8 cellular contexts compared by ENCODE assay signal in the genomic region with DNA sequence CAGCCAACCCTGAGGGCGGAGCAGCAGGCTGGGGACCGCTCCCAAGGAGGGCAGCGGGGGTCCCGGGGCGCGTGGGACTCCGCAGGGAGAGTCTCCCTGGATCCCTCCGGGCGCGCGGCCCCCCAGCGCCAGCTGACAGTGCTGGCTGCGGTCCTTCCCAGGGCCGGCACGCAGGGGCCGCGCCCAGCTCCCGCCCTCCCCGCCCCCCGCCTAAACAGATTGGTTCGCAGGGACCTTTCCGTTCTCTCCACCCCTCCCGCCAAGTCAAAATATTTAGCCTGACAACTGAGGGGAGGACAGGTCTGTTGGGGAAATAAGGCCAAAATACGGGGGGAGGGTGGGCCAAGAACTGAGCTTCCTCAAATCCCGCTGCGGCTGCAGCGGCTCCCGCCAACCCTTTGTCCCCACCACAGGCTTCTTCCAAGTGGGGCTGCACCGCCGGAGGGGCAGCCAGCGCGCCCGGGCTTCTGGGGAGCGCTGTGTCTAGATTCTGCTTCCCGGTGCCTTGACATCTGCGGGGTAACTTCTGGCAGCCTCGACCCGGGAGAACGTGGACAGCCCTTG. TPM values are rescaled to one million over a fixed set of nuclear protein-coding genes. Genes with fewer than 3 reads are reported as not detected.
A peak's percentile ranks its signal among the peaks of the same experiment; 100 is the strongest.
DNase-seq lines count a peak whose midpoint lies in the region; TF ChIP-seq lines count a peak whose summit lies in the region.

INSRR (minus strand) TSS at position 159 of the 564 bp plus-strand sequence. CDS start 496 bp downstream, outside the sequence.

- H3K4me1 Mint-ChIP-seq in Caco-2 (ENCODE audit: low read depth, unreplicated experiment) (peaks cover 25% of the 10 kb centered on the region), endodermal cell (peaks cover 31% of the 10 kb centered on the region)

- BruUV-seq in Caco-2 (replicated peaks; lab: Mats Ljungman, UMichigan) (no TSS peak), OCI-LY7 (replicated peaks; lab: Mats Ljungman, UMichigan) (no TSS peak)

- H4K20me1 ChIP-seq in OCI-LY7 (ENCODE audit: insufficient read depth, low read length) (no peaks in the 10 kb centered on the region), neural cell (ENCODE audit: insufficient read depth) (no peaks in the 10 kb centered on the region)

- no peak for TF ChIP-seq RAD21 in neural cell (conservative IDR thresholded peaks at IDR 0.05)

- H3K36me3 Mint-ChIP-seq in Caco-2 (ENCODE audit: insufficient read depth, unreplicated experiment) = no peaks in the 10 kb centered on the region
- no peaks in the 10 kb centered on the region for H3K36me3 Mint-ChIP-seq in endodermal cell (ENCODE audit: low read depth)

- 2% methylated on average over 23 to 39 of the region's 39 CpGs for WGBS in endodermal cell (ENCODE audit: insufficient coverage in 1 of 2, insufficient read length in 1 of 2), 2 experiments

- no peak within 1 kb of the TSS for H2AFZ ChIP-seq in OCI-LY7 (ENCODE audit: low read length)
- no peak within 1 kb of the TSS for H2AFZ ChIP-seq in neural cell (ENCODE audit: low read depth, low read length)

- H3K4me1 ChIP-seq in Caco-2 (peaks cover 33% of the 10 kb centered on the region), OCI-LY7 (ENCODE audit: insufficient read depth, low read length, poor library complexity, severe bottlenecking) (peaks cover 4% of the 10 kb centered on the region), endodermal cell (ENCODE audit: control insufficient read depth, insufficient read depth, low read length) (peaks cover 19% of the 10 kb centered on the region)

- H3K9me3 Mint-ChIP-seq in Caco-2 (ENCODE audit: unreplicated experiment) (no peaks in the 10 kb centered on the region), endodermal cell (no peaks in the 10 kb centered on the region)

- CTCF ChIA-PET in Caco-2 (lab: Charles Lee) = interaction anchor here (0.6 to 3.9 kb wide), 20 partner anchors 10 to 1860 kb away, joined by 3 to 40 read pairs (median 4); partner anchors contain the start of genes ISG20L2 and METTL25B
- CTCF ChIA-PET in OCI-LY7 (lab: Charles Lee; ENCODE audit: unreplicated experiment) = no interaction called here

- peaks cover 7% of the 10 kb centered on the region for H3K27me3 ChIP-seq in Caco-2 (replicated peaks; ENCODE audit: control insufficient read depth, insufficient read depth, low read length)
- peaks cover 82% of the 10 kb centered on the region for H3K27me3 ChIP-seq in endodermal cell (ENCODE audit: control insufficient read depth, insufficient read depth, low read length, poor library complexity, severe bottlenecking)
- H3K27me3 ChIP-seq in neural cell (ENCODE audit: insufficient read depth, low read depth, low read length) = peaks cover 56% of the 10 kb centered on the region

- no peaks in the 10 kb centered on the region for H3K79me2 ChIP-seq in OCI-LY7 (ENCODE audit: insufficient read depth, low read depth, low read length)
- no peaks in the 10 kb centered on the region for H3K79me2 ChIP-seq in neural cell (replicated peaks; ENCODE audit: insufficient read depth, low read length)

- H3K9ac ChIP-seq in endodermal cell (ENCODE audit: extremely low read depth, low read length, poor library complexity, severe bottlenecking) = no peak within 1 kb of the TSS
- H3K9ac ChIP-seq in neural cell (ENCODE audit: low read length) = peak within 1 kb of the TSS; percentile 45

- intact Hi-C loops in Caco-2 (cut with micrococcal nuclease; ENCODE audit: unreplicated experiment) = loop anchor here (2.0 kb wide), 1 partner anchor 44 kb away; no protein-coding TSS in a partner anchor
- intact Hi-C loops in OCI-LY7 (cut with micrococcal nuclease; ENCODE audit: unreplicated experiment) = no loop called here

- H3K27ac ChIP-seq in OCI-LY7 (ENCODE audit: low read depth, low read length, poor library complexity, severe bottlenecking) = no peak within 1 kb of the TSS
- H3K27ac ChIP-seq in endodermal cell (ENCODE audit: low read depth, low read length) = no peak within 1 kb of the TSS
- H3K27ac ChIP-seq in neural cell (ENCODE audit: low read length) = no peak within 1 kb of the TSS

- TF ChIP-seq EP300 in neural cell (conservative IDR thresholded peaks at IDR 0.05; ENCODE audit: poor library complexity, severe bottlenecking) = no peak

- H3K4me2 ChIP-seq in OCI-LY7 (ENCODE audit: low read length) (peak within 1 kb of the TSS; percentile 65), neural cell (ENCODE audit: low read length) (peak within 1 kb of the TSS; percentile 84)

- H3K4me3 ChIP-seq in Caco-2 (ENCODE audit: low read depth, low read length) (peak within 1 kb of the TSS; percentile 25), OCI-LY7 (ENCODE audit: low read depth, low read length, poor library complexity, severe bottlenecking) (peak within 1 kb of the TSS; percentile 11), endodermal cell (ENCODE audit: low read length) (peak within 1 kb of the TSS; percentile 77), neural cell (ENCODE audit: low read length) (peak within 1 kb of the TSS; percentile 64)

- POLR2A ChIA-PET in Caco-2 (lab: Charles Lee) (interaction anchor here (0.6 to 1.2 kb wide), 2 partner anchors 45 to 131 kb away, joined by 5 to 6 read pairs; partner anchors contain the start of genes ISG20L2 and METTL25B), OCI-LY7 (lab: Charles Lee) (interaction anchor here (0.6 kb wide), 1 partner anchor 133 kb away, joined by 5 read pairs; no protein-coding TSS in a partner anchor)

- no peaks in the 10 kb centered on the region for H3K36me3 ChIP-seq in Caco-2 (ENCODE audit: control insufficient read depth, insufficient read depth, low read length)
- no peaks in the 10 kb centered on the region for H3K36me3 ChIP-seq in OCI-LY7 (ENCODE audit: insufficient read depth, low read length)
- H3K36me3 ChIP-seq in endodermal cell (ENCODE audit: control insufficient read depth, insufficient read depth, low read length) = no peaks in the 10 kb centered on the region
- H3K36me3 ChIP-seq in neural cell (ENCODE audit: insufficient read depth, low read length) = no peaks in the 10 kb centered on the region

- no peaks in the 10 kb centered on the region for H3F3A ChIP-seq in neural cell (ENCODE audit: insufficient read depth, low read length, poor library complexity, severe bottlenecking)

- H3K9me2 ChIP-seq in OCI-LY7 (ENCODE audit: insufficient read depth, low read length) (no peaks in the 10 kb centered on the region), neural cell (ENCODE audit: insufficient read depth, low read length) (no peaks in the 10 kb centered on the region)

- DNase-seq in Caco-2 (no peak), OCI-LY7 (ENCODE audit: low spot score) (no peak), endodermal cell (peak; percentile 78), hippocampal formation (lab: John Stamatoyannopoulos, UW) (no peak), dedifferentiated amniotic fluid mesenchymal stem cell (ENCODE audit: extremely low spot score) (no peak), putamen (ENCODE audit: low spot score) (no peak), HCEC 1CT (no peak)

- H3K27ac Mint-ChIP-seq in Caco-2 (ENCODE audit: unreplicated experiment) = no peak within 1 kb of the TSS
- no peak within 1 kb of the TSS for H3K27ac Mint-ChIP-seq in endodermal cell

- H3K9me3 ChIP-seq in Caco-2 = no peaks in the 10 kb centered on the region
- H3K9me3 ChIP-seq in OCI-LY7 (ENCODE audit: low read length) = no peaks in the 10 kb centered on the region
- H3K9me3 ChIP-seq in endodermal cell (ENCODE audit: control insufficient read depth, low read length) = no peaks in the 10 kb centered on the region
- H3K9me3 ChIP-seq in neural cell (ENCODE audit: low read length) = no peaks in the 10 kb centered on the region

- H3K27me3 Mint-ChIP-seq in Caco-2 (ENCODE audit: insufficient read depth, unreplicated experiment) (peaks cover 11% of the 10 kb centered on the region), endodermal cell (ENCODE audit: insufficient read depth) (peaks cover 94% of the 10 kb centered on the region)

- H3K4me3 Mint-ChIP-seq in Caco-2 (ENCODE audit: unreplicated experiment) = peak within 1 kb of the TSS; percentile 74
- peak within 1 kb of the TSS; percentile 37 for H3K4me3 Mint-ChIP-seq in endodermal cell

- TF ChIP-seq CTCF in Caco-2 (IDR thresholded peaks at IDR 0.05; ENCODE audit: insufficient read depth in 1 of 2, low read depth in 1 of 2, low read length in 1 of 2, severe bottlenecking in 1 of 2, unreplicated experiment in 1 of 2) (no peak), OCI-LY7 (conservative IDR thresholded peaks at IDR 0.05; ENCODE audit: low read length) (no peak), endodermal cell (conservative IDR thresholded peaks at IDR 0.05) (peak; percentile 0), neural cell (IDR thresholded peaks at IDR 0.05; ENCODE audit: poor library complexity, severe bottlenecking) (no peak)

TF ChIP-seq in neural cell, 6 proteins besides CTCF, POLR2A, EP300 and RAD21 (continues in another document):
- no peak for TF ChIP-seq SMC3 (conservative IDR thresholded peaks at IDR 0.05; ENCODE audit: poor library complexity)
- TF ChIP-seq MXI1 (conservative IDR thresholded peaks at IDR 0.05; ENCODE audit: poor library complexity, severe bottlenecking) = no peak
- no peak for TF ChIP-seq POLR2AphosphoS5 (IDR thresholded peaks at IDR 0.05)

RNA-seq across cellular contexts. Expression of gene INSRR, which starts in this region (rescaled TPM):
- total RNA-seq in Caco-2 (2022) (not detected in 2 replicates), OCI-LY7 (2022) (not detected in 2 replicates), endodermal cell (under 1 TPM; 0.07 to 0.09 TPM)
- total RNA-seq in OCI-LY7 (2014; rRNA removed; shearing (Covaris generic)) = not detected in 2 replicates
- 0.11 TPM for polyA plus RNA-seq in endodermal cell (2013, experiment 1 of 2)
- 0.08 TPM for polyA plus RNA-seq in endodermal cell (2013, experiment 2 of 2)
- polyA plus RNA-seq in neural cell = 2.7 and 3.0 TPM in 2 replicates
- 1.7 TPM in 2 replicates for polyA minus RNA-seq in neural cell

Comparison
In these comparisons a context has a peak if more than half of its experiments do, and no peak if none do; other contexts are left out.
1. Peak in DNase-seq and H3K4me3 ChIP-seq in endodermal cell; RNA of the gene not detected or under 1 TPM.
2. H3K4me3 ChIP-seq: peak in every context shown above with its lines; median percentile 77 in endodermal cell; 64 in neural cell; 25 in Caco-2; 11 in OCI-LY7.